Comparison of ENCODE assay signal across 16 cellular contexts in genomic region chr17:78985395-78985794, GRCh38. TPM values are rescaled to one million over a fixed set of nuclear protein-coding genes. Genes with fewer than 3 reads are reported as not detected.
A peak's percentile ranks its signal among the peaks of the same experiment; 100 is the strongest.
DNase-seq lines count a peak whose midpoint lies in the region; ATAC-seq, FAIRE-seq and TF ChIP-seq lines count a peak whose summit lies in the region.
"Had no signal": no experiment of that assay in that cellular context is flagged by ENCODE, and none has a peak within 500 bp of the region (broad histone marks: within the 10 kb centered on the region; RNA-seq: fewer than 3 reads in every experiment).

No MANE protein-coding gene starts in this region.

- peak; percentile 21 for FAIRE-seq in frontal cortex (lab: Jason Lieb, UNC)
- FAIRE-seq: GM18507 had no signal

- TF ChIP-seq CTCF in heart left ventricle (IDR thresholded peaks at IDR 0.05) (no peak), stomach (IDR thresholded peaks at IDR 0.05) (no peak)

- peaks cover 7 to 36% (median 19%) of the 10 kb centered on the region in 12 donors for H3K4me1 ChIP-seq in heart left ventricle
- peaks cover 2% of the 10 kb centered on the region for H3K4me1 ChIP-seq in right cardiac atrium (ENCODE audit: control insufficient read depth, insufficient read depth, low read length)
- H3K4me1 ChIP-seq in stomach = peaks cover 22 to 36% (median 32%) of the 10 kb centered on the region in 4 donors

- H3K27ac ChIP-seq in heart left ventricle (peak overlapping the region in 10 of 12 donors; percentile 69 to 90 (median 83)), right cardiac atrium (ENCODE audit: low read length) (no peak overlapping the region), SK-N-MC (0 out of 2 replicates have a peak overlapping the region, but pooled peaks have one; percentile 26), stomach (peak overlapping the region; percentile 44 to 91 (median 85))

- peaks cover 0 to 6% (median 3%) of the 10 kb centered on the region in 9 donors for H3K36me3 ChIP-seq in heart left ventricle
- peaks cover 3% of the 10 kb centered on the region; the same call in 1 of the 2 replicates for H3K36me3 ChIP-seq in SK-N-MC (ENCODE audit: insufficient read depth, low read length)
- peaks cover 5 to 10% (median 8%) of the 10 kb centered on the region in 4 donors for H3K36me3 ChIP-seq in stomach

- intact Hi-C loops in heart left ventricle (cut with DNase I) = no loop called here
- intact Hi-C loops in right cardiac atrium (cut with DNase I) = no loop called here
- intact Hi-C loops in stomach (cut with DNase I; ENCODE audit: low total_unique reads) = no loop called here

- H3K4me3 ChIP-seq in heart left ventricle (no peak overlapping the region), right cardiac atrium (ENCODE audit: low read length) (no peak overlapping the region), SK-N-MC (no peak overlapping the region), stomach (no peak overlapping the region)

- H3K27me3 ChIP-seq in heart left ventricle (no peaks in the 10 kb centered on the region), right cardiac atrium (ENCODE audit: control insufficient read depth, insufficient read depth) (no peaks in the 10 kb centered on the region), stomach (no peaks in the 10 kb centered on the region)

- no peak for TF ChIP-seq EP300 in stomach (IDR thresholded peaks at IDR 0.05)

- DNase-seq in heart left ventricle (no peak), right cardiac atrium (no peak), SK-N-MC (ENCODE audit: low read depth, low spot score) (no peak), frontal cortex (ENCODE audit: low spot score in 2 of 2) (no peak), stomach (no peak), COLO668 (lab: John Stamatoyannopoulos, UW; ENCODE audit: unreplicated experiment) (no peak), activated T-cell treated with anti-CD3 and anti-CD28 coated beads for 4 hours (no peak)
- DNase-seq: activated naive CD4-positive, alpha-beta T cell treated with Interleukin-2 at 50 U/mL for 16 hours; immature natural killer cell; NCI-H1105; NCI-H1930; NCI-H2171 treated with DMSO at 0.1 percent for 48 hours; NCI-H510A had no signal

- H3K9me3 ChIP-seq in heart left ventricle (no peaks in the 10 kb centered on the region), right cardiac atrium (ENCODE audit: control insufficient read depth, low read length) (no peaks in the 10 kb centered on the region), SK-N-MC (ENCODE audit: low read depth, low read length) (no peaks in the 10 kb centered on the region), stomach (no peaks in the 10 kb centered on the region)

- H3K9ac ChIP-seq in SK-N-MC (ENCODE audit: insufficient read length) = no peak overlapping the region

- ATAC-seq in heart left ventricle (no peak), right cardiac atrium (no peak), HG03571 (IDR thresholded peaks at IDR 0.05; ENCODE audit: unreplicated experiment) (no peak)

- TF ChIP-seq POLR2A in heart left ventricle (IDR thresholded peaks at IDR 0.05) = no peak
- no peak for TF ChIP-seq POLR2A in stomach (IDR thresholded peaks at IDR 0.05)

- 93 to 96% (median 95%) methylated on average over 5 of the region's 5 CpGs for WGBS in heart left ventricle, 4 donors
- WGBS in right cardiac atrium = 90% methylated on average over 5 of the region's 5 CpGs
- WGBS in stomach, 5 donors = 86 to 89% (median 86%) methylated on average over 5 of the region's 5 CpGs

RNA-seq across cellular contexts. Expression of gene LGALS3BP, which starts 5.7 kb away (rescaled TPM):
- total RNA-seq in heart left ventricle (1,000 to 10,000 TPM in 1 of 9 donors, 100 to 1,000 TPM in 8; 250 to 1,343 (median 688) TPM), right cardiac atrium (100 to 1,000 TPM; 439 to 581 (median 506) TPM), frontal cortex (10.6 TPM), stomach (100 to 1,000 TPM in 4 of 5 donors, 10 to 100 TPM in 1; 94.5 to 625 (median 434) TPM)
- polyA plus RNA-seq in heart left ventricle (100 to 1,000 TPM; 178 to 363 TPM), right cardiac atrium (397 TPM), stomach (100 to 1,000 TPM in 2 of 3 donors, 10 to 100 TPM in 1; 63.4 to 212 (median 172) TPM)

RNA-seq across cellular contexts. Expression of gene CANT1, which starts 24.2 kb away (rescaled TPM):
- total RNA-seq in heart left ventricle (10 to 100 TPM; 20.4 to 43.7 (median 24.1) TPM), right cardiac atrium (10 to 100 TPM; 28.1 to 38.8 (median 33.3) TPM), frontal cortex (17.5 TPM), stomach (100 to 1,000 TPM in 1 of 5 donors, 10 to 100 TPM in 4; 31.2 to 151 (median 70.1) TPM)
- polyA plus RNA-seq in heart left ventricle (10 to 100 TPM in 1 of 2 donors, 1 to 10 TPM in 1; 5.1 to 46.2 TPM), right cardiac atrium (13.6 TPM), stomach (10 to 100 TPM; 16.6 to 20.9 (median 18.1) TPM)

RNA-seq across cellular contexts. Expression of gene C1QTNF1, which starts 38.6 kb away (rescaled TPM):
- 100 to 1,000 TPM in 4 of 9 donors, 10 to 100 TPM in 5; 37.0 to 406 (median 66.2) TPM for total RNA-seq in heart left ventricle
- polyA plus RNA-seq in heart left ventricle = 100 to 1,000 TPM in 1 of 2 donors, 10 to 100 TPM in 1; 85.5 to 189 TPM
- 100 to 1,000 TPM; 232 to 655 (median 355) TPM for total RNA-seq in right cardiac atrium
- polyA plus RNA-seq in right cardiac atrium = 286 TPM
- 0.41 TPM for total RNA-seq in frontal cortex
- 10 to 100 TPM in 3 of 5 donors, 1 to 10 TPM in 2; 6.4 to 20.3 (median 10.1) TPM for total RNA-seq in stomach
- polyA plus RNA-seq in stomach = 10 to 100 TPM in 2 of 3 donors, 1 to 10 TPM in 1; 2.9 to 18.2 (median 15.3) TPM
- total RNA-seq: CD4-positive, alpha-beta T cell had no signal
- polyA plus RNA-seq: immature natural killer cell had no signal
